In genomic region chr14:105067969-105068301, GRCh38 we compare ENCODE assay signal across 19 cellular contexts. TPM values are rescaled to one million over a fixed set of nuclear protein-coding genes. Genes with fewer than 3 reads are reported as not detected.
DNase-seq lines count a peak whose midpoint lies in the region; ATAC-seq and TF ChIP-seq lines count a peak whose summit lies in the region.
"Had no signal": no experiment of that assay in that cellular context is flagged by ENCODE, and none has a peak within 500 bp of the region (broad histone marks: within the 10 kb centered on the region; RNA-seq: fewer than 3 reads in every experiment).

No MANE protein-coding gene starts in this region.

- ATAC-seq in CD4-positive, alpha-beta T cell (ENCODE audit: poor library complexity): no peak
- no peak for ATAC-seq in natural killer cell
- no peak for ATAC-seq in GM19397 (IDR thresholded peaks at IDR 0.05; ENCODE audit: unreplicated experiment)

- no peaks in the 10 kb centered on the region for H3K27me3 Mint-ChIP-seq in CD4-positive, alpha-beta T cell
- no peaks in the 10 kb centered on the region for H3K27me3 Mint-ChIP-seq in activated naive CD8-positive, alpha-beta T cell treated with anti-CD3 and anti-CD28 coated beads for 36 hours
- H3K27me3 Mint-ChIP-seq in natural killer cell (ENCODE audit: low read depth in 2 of 2): no peaks in the 10 kb centered on the region

- DNase-seq in CD4-positive, alpha-beta T cell: peak in 1 of 10 experiments; percentile 29
- DNase-seq in activated naive CD8-positive, alpha-beta T cell treated with anti-CD3 and anti-CD28 coated beads for 36 hours: no peak
- DNase-seq in natural killer cell (no peak), NCI-H2107 treated with DMSO at 0.1 percent for 48 hours (lab: John Stamatoyannopoulos, UW; ENCODE audit: unreplicated experiment) (no peak)
- DNase-seq in stimulated activated CD8-positive, alpha-beta memory T cell treated with anti-CD3 and anti-CD28 coated beads, Interleukin-4, amount 100 ng/mL, for 48 hours: no peak
- DNase-seq: activated gamma-delta T cell, COR-L47, DMS79 treated with DMSO at 0.1 percent for 48 hours, H7, mesendoderm, NCI-H1694, NCI-H526, retina, thyroid gland had no signal

- no peaks in the 10 kb centered on the region for H3K9me3 Mint-ChIP-seq in CD4-positive, alpha-beta T cell
- no peaks in the 10 kb centered on the region for H3K9me3 Mint-ChIP-seq in activated naive CD8-positive, alpha-beta T cell treated with anti-CD3 and anti-CD28 coated beads for 36 hours
- H3K9me3 Mint-ChIP-seq in natural killer cell: no peaks in the 10 kb centered on the region

- intact Hi-C loops in CD4-positive, alpha-beta T cell (cut with DNase I, micrococcal nuclease): loop anchor here in 1 of 2 experiments (5.0 kb wide), 1 partner anchor 424 kb away; the partner anchor contains the start of gene TEDC1
- intact Hi-C loops in natural killer cell (cut with micrococcal nuclease): no loop called here

- TF ChIP-seq CTCF in CD4-positive, alpha-beta T cell (IDR thresholded peaks at IDR 0.05): no peak
- no peak for TF ChIP-seq CTCF in natural killer cell (IDR thresholded peaks at IDR 0.05)

- no peaks in the 10 kb centered on the region for H3K9me3 ChIP-seq in BLaER1
- no peaks in the 10 kb centered on the region for H3K9me3 ChIP-seq in CD4-positive, alpha-beta T cell (ENCODE audit: control insufficient read depth, low read length)
- H3K9me3 ChIP-seq: thyroid gland had no signal

- H4K20me1 ChIP-seq in BLaER1: no peaks in the 10 kb centered on the region

- H3K4me3 ChIP-seq in BLaER1: no peak overlapping the region
- H3K4me3 ChIP-seq: SK-N-MC, thyroid gland had no signal

- POLR2A ChIA-PET in CD4-positive, alpha-beta T cell (lab: Charles Lee): interaction anchor here (0.8 to 4.1 kb wide), 3 partner anchors 19 to 233 kb away, joined by 3 to 40 read pairs (median 3); partner anchors contain the start of gene BRF1

- no peak overlapping the region for H3K9ac ChIP-seq in BLaER1

- H3K4me1 ChIP-seq in BLaER1: peaks cover 97% of the 10 kb centered on the region

- H3K36me3 ChIP-seq in BLaER1: no peaks in the 10 kb centered on the region
- H3K36me3 ChIP-seq: thyroid gland had no signal

- no peaks in the 10 kb centered on the region for H3K27me3 ChIP-seq in BLaER1
- no peaks in the 10 kb centered on the region for H3K27me3 ChIP-seq in CD4-positive, alpha-beta T cell (ENCODE audit: control insufficient read depth, insufficient read depth, low read length)
- H3K27me3 ChIP-seq: thyroid gland had no signal

- H3K4me2 ChIP-seq in BLaER1: peak overlapping the region; percentile 100

- no peak overlapping the region for H3K4me3 Mint-ChIP-seq in CD4-positive, alpha-beta T cell
- H3K4me3 Mint-ChIP-seq in activated naive CD8-positive, alpha-beta T cell treated with anti-CD3 and anti-CD28 coated beads for 36 hours: no peak overlapping the region
- no peak overlapping the region for H3K4me3 Mint-ChIP-seq in natural killer cell

- H3K27ac Mint-ChIP-seq in CD4-positive, alpha-beta T cell: peak overlapping the region; percentile 91
- H3K27ac Mint-ChIP-seq in activated naive CD8-positive, alpha-beta T cell treated with anti-CD3 and anti-CD28 coated beads for 36 hours: peak overlapping the region; percentile 90
- peak overlapping the region; percentile 51 to 96 for H3K27ac Mint-ChIP-seq in natural killer cell

- CTCF ChIA-PET in CD4-positive, alpha-beta T cell (lab: Charles Lee): interaction anchor here (1.4 to 6.9 kb wide), 2 partner anchors 19 to 22 kb away, joined by 5 to 49 read pairs; no protein-coding TSS in a partner anchor

- peak overlapping the region; percentile 96 for H3K27ac ChIP-seq in BLaER1
- peak overlapping the region; percentile 95 for H3K27ac ChIP-seq in CD4-positive, alpha-beta T cell (ENCODE audit: low read depth, low read length)
- H3K27ac ChIP-seq: SK-N-MC, thyroid gland, VCaP had no signal

- peaks cover 12% of the 10 kb centered on the region for H3K36me3 Mint-ChIP-seq in CD4-positive, alpha-beta T cell (ENCODE audit: low read depth)
- H3K36me3 Mint-ChIP-seq in activated naive CD8-positive, alpha-beta T cell treated with anti-CD3 and anti-CD28 coated beads for 36 hours: peaks cover 15% of the 10 kb centered on the region
- no peaks in the 10 kb centered on the region for H3K36me3 Mint-ChIP-seq in natural killer cell

- H3K4me1 Mint-ChIP-seq in CD4-positive, alpha-beta T cell (ENCODE audit: low read depth): peaks cover 62% of the 10 kb centered on the region
- peaks cover 68% of the 10 kb centered on the region for H3K4me1 Mint-ChIP-seq in activated naive CD8-positive, alpha-beta T cell treated with anti-CD3 and anti-CD28 coated beads for 36 hours
- peaks cover 21 to 52% of the 10 kb centered on the region in 2 donors for H3K4me1 Mint-ChIP-seq in natural killer cell

RNA-seq across cellular contexts. Expression of gene GPR132, which starts 2.7 kb away (rescaled TPM):
- 10 to 100 TPM; 64.4 to 66.7 TPM for total RNA-seq in CD4-positive, alpha-beta T cell
- 10 to 100 TPM; 23.9 to 24.1 TPM for total RNA-seq in activated naive CD8-positive, alpha-beta T cell treated with anti-CD3 and anti-CD28 coated beads for 36 hours
- total RNA-seq in natural killer cell: 10 to 100 TPM; 18.2 to 30.3 (median 26.7) TPM
- total RNA-seq: H7, myocyte had no signal

RNA-seq across cellular contexts. Expression of gene CDCA4, which starts 47.1 kb away (rescaled TPM):
- total RNA-seq in CD4-positive, alpha-beta T cell: 10 to 100 TPM; 17.7 to 18.8 TPM
- total RNA-seq in activated naive CD8-positive, alpha-beta T cell treated with anti-CD3 and anti-CD28 coated beads for 36 hours: 10 to 100 TPM; 89.7 to 89.8 TPM
- total RNA-seq in natural killer cell: 10 to 100 TPM; 10.3 to 20.7 (median 16.6) TPM

Comparison
In these comparisons a context has a peak if more than half of its experiments do, and no peak if none do; other contexts are left out.
1. RNA of gene CDCA4, which starts 47.1 kb away (total RNA-seq): 89.7 to 89.8 TPM in activated naive CD8-positive, alpha-beta T cell treated with anti-CD3 and anti-CD28 coated beads for 36 hours; 17.7 to 18.8 TPM in CD4-positive, alpha-beta T cell and 10.3 to 20.7 TPM in natural killer cell; every median in the first group is over 4 times any median in the second.
2. Peak in every context shown above with its lines, with median percentiles within 50 percentile points of each other: H3K27ac Mint-ChIP-seq.